Comparison of ENCODE assay signal across 8 cellular contexts in the genomic region with DNA sequence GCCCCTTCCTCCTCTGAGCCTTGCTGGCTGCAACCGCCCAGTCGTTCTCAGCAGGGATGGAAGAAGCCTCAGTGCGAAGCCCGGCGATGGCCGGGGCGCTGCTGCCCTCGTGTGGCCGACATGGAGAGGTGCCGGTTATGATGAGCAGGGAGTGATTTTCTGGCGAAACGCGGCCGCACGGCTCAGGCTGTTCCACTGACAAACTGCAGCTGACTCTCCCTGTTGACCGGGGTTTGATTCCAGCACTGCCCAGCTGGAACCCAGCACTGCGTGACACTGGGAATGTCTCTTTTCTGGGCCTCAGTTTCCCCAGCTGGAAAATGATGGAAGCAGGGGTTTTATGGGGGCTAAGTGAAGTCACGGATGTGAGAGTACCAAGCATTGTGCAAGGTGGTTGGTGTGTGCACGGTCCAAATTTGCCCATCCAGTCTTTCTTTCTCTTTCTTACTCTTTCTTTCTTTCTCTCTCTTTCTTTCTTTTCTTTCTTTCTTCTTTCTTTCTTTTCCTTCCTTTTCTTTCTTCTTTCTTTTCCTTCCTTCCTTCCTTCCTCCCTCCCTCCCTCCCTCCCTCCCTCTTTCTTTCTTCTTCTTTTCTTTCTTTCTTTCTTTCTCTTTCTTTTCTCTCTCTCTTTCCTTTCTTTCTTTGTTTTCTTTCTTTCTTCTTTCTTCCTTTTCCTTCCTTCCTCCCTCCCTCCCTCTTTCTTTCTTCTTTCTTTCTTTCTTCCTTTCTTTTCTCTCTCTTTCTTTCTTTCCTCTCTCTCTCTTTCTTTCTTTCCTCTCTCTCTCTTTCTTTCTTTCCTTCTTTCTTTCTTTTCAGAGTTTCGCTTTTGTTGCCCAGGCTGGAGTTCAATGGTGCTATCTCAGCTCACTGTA. TPM values are rescaled to one million over a fixed set of nuclear protein-coding genes. Genes with fewer than 3 reads are reported as not detected.
DNase-seq lines count a peak whose midpoint lies in the region; ATAC-seq, FAIRE-seq and TF ChIP-seq lines count a peak whose summit lies in the region.

No MANE protein-coding gene starts in this region.

- no peaks in the 10 kb centered on the region for H4K20me1 ChIP-seq in GM12878 (ENCODE audit: control insufficient read depth, insufficient read depth)

- no TSS peak for BruUV-seq in GM12878 (replicated peaks; lab: Mats Ljungman, UMichigan)

- H3K9ac ChIP-seq in GM12878 (ENCODE audit: control insufficient read depth, insufficient read depth, low read length): no peak overlapping the region

- ATAC-seq in GM12878 (peak; percentile 97), GM18511 (IDR thresholded peaks at IDR 0.05; ENCODE audit: unreplicated experiment) (no peak)

- intact Hi-C loops in GM12878 (cut with micrococcal nuclease; ENCODE audit: unreplicated experiment): loop anchor here (1.0 kb wide), 2 partner anchors 112 to 155 kb away; no protein-coding TSS in a partner anchor

- H2AFZ ChIP-seq in GM12878 (ENCODE audit: control insufficient read depth, low read depth, low read length): no peak overlapping the region

- RAD21 ChIA-PET in GM12878 (lab: Charles Lee; ENCODE audit: unreplicated experiment): interaction anchor here (1.0 kb wide), 1 partner anchor 12 kb away, joined by 3 read pairs; no protein-coding TSS in a partner anchor

- no peaks in the 10 kb centered on the region for H3K36me3 ChIP-seq in GM12878 (ENCODE audit: control insufficient read depth in 2 of 2, insufficient read depth in 2 of 2, low read length in 1 of 2)
- H3K36me3 ChIP-seq in small intestine (ENCODE audit: control insufficient read depth in 2 of 2, insufficient read depth in 2 of 2, low read length in 2 of 2): no peaks in the 10 kb centered on the region

- SMC1A ChIA-PET in GM12878 (lab: Charles Lee; ENCODE audit: uncharacterized antibody, unreplicated experiment): interaction anchor here (0.9 to 2.6 kb wide), 2 partner anchors 113 to 161 kb away, joined by 3 to 12 read pairs; no protein-coding TSS in a partner anchor

- POLR2A ChIA-PET in GM12878 (lab: Charles Lee): interaction anchor here (0.7 kb wide), 1 partner anchor 227 kb away, joined by 3 read pairs; no protein-coding TSS in a partner anchor

- no peaks in the 10 kb centered on the region for H3K9me3 ChIP-seq in GM12878 (replicated peaks; ENCODE audit: control insufficient read depth, insufficient read depth, low read length)
- H3K9me3 ChIP-seq in small intestine (ENCODE audit: control insufficient read depth, low read depth): no peaks in the 10 kb centered on the region

- 6% methylated on average over 20 of the region's 20 CpGs for WGBS in GM12878 (ENCODE audit: insufficient coverage, insufficient replicate concordance, low lambda C conversion rate, missing lambda C conversion rate)
- WGBS in small intestine, 3 donors: 6 to 9% (median 8%) methylated on average over 19 to 20 of the region's 20 CpGs

- TF ChIP-seq EP300 in GM12878 (IDR thresholded peaks at IDR 0.05; ENCODE audit: borderline replicate concordance in 1 of 2, control insufficient read depth in 1 of 2, low read depth in 2 of 2, low read length in 2 of 2): no peak

- peak; percentile 87 to 94 (median 92); a peak in 5 of 6 replicates for TF ChIP-seq CTCF in GM12878 (IDR thresholded peaks at IDR 0.05 in 2 of 3, conservative IDR thresholded peaks at IDR 0.05 in 1 of 3; ENCODE audit: control insufficient read depth in 2 of 3, extremely low read depth in 1 of 3, insufficient read depth in 1 of 3, low read depth in 3 of 3, low read length in 3 of 3)

- CTCF ChIA-PET in GM12878 (lab: Yijun Ruan, JAX): interaction anchor here (0.8 to 8.7 kb wide), 6 partner anchors 19 to 155 kb away, joined by 3 to 72 read pairs (median 6); no protein-coding TSS in a partner anchor

- H3K27me3 ChIP-seq in GM12878 (replicated peaks in 1 of 2; ENCODE audit: control insufficient read depth in 2 of 2, insufficient read depth in 2 of 2, low read length in 1 of 2) (peaks cover 0 to 3% of the 10 kb centered on the region in 2 experiments; a peak in 3 of 4 replicates), small intestine (ENCODE audit: control insufficient read depth in 2 of 2, insufficient read depth in 2 of 2, low read length in 2 of 2) (peaks cover 0 to 3% of the 10 kb centered on the region in 2 donors)

- no peaks in the 10 kb centered on the region for H3K79me2 ChIP-seq in GM12878 (ENCODE audit: control insufficient read depth, insufficient read depth, low read length)

- H3K4me3 ChIP-seq in GM12878 (no peak overlapping the region), small intestine (ENCODE audit: low read depth in 1 of 2, low read length in 2 of 2) (no peak overlapping the region)

- H3K27ac ChIP-seq in GM12878 (ENCODE audit: control insufficient read depth, insufficient read depth): no peak overlapping the region
- H3K27ac ChIP-seq in small intestine (ENCODE audit: low read depth in 1 of 2, low read length in 1 of 2): no peak overlapping the region

- FAIRE-seq in GM19239 (lab: Jason Lieb, UNC) (peak; percentile 87), GM12878 (lab: Jason Lieb, UNC) (peak; percentile 18), small intestine (lab: Jason Lieb, UNC) (no peak)

- H3K4me2 ChIP-seq in GM12878 (ENCODE audit: control insufficient read depth, insufficient read depth): no peak overlapping the region

- H3K4me1 ChIP-seq in GM12878 (ENCODE audit: control insufficient read depth, insufficient read depth, low read length) (peaks cover 4% of the 10 kb centered on the region; the same call in 1 of the 2 replicates), small intestine (ENCODE audit: control insufficient read depth in 2 of 2, insufficient read depth in 1 of 2, low read depth in 1 of 2, low read length in 1 of 2) (no peaks in the 10 kb centered on the region)

- peak; percentile 92 for DNase-seq in AG08395 (ENCODE audit: low spot score)
- peak; percentile 74 for DNase-seq in GM19239 (ENCODE audit: insufficient read length, low spot score)
- peak; percentile 52 for DNase-seq in NCI-H2029 (lab: John Stamatoyannopoulos, UW)
- peak; percentile 81 for DNase-seq in UCSD-AML1 (lab: John Stamatoyannopoulos, UW; ENCODE audit: unreplicated experiment)
- DNase-seq in GM12878 (ENCODE audit: low read depth, low spot score): no peak
- DNase-seq in hypothalamus (lab: John Stamatoyannopoulos, UW): peak in 48 of 51 donors; percentile 17 to 84 (median 62)
- peak; percentile 69 for DNase-seq in small intestine

- in situ Hi-C loops in GM12878 (cut with MboI): no loop called here

- TF ChIP-seq POLR2A in GM12878 (IDR thresholded peaks at IDR 0.05; ENCODE audit: low read depth, low read length): no peak

- TF ChIP-seq RAD21 in GM12878 (IDR thresholded peaks at IDR 0.05; ENCODE audit: insufficient read depth, low read depth, low read length): peak; percentile 96

TF ChIP-seq in GM12878, 131 proteins besides CTCF, POLR2A, EP300 and RAD21 (continues in another document):
- no peak for TF ChIP-seq TCF7 (IDR thresholded peaks at IDR 0.05; ENCODE audit: borderline replicate concordance)
- TF ChIP-seq BCL11A (IDR thresholded peaks at IDR 0.05; ENCODE audit: low read depth, low read length): no peak
- TF ChIP-seq NFIC (IDR thresholded peaks at IDR 0.05; ENCODE audit: low read depth, low read length): no peak
- no peak for TF ChIP-seq GATAD2B (conservative IDR thresholded peaks at IDR 0.05; ENCODE audit: low read depth)
- 0 out of 3 replicates have a peak, but pooled peaks have one; percentile 27 for TF ChIP-seq POU2F2 (IDR thresholded peaks at IDR 0.05; ENCODE audit: borderline replicate concordance, low read depth, low read length)
- no peak for TF ChIP-seq ASH2L (IDR thresholded peaks at IDR 0.05; ENCODE audit: borderline replicate concordance, low read depth)
- TF ChIP-seq SREBF2 (IDR thresholded peaks at IDR 0.05; ENCODE audit: low read length): no peak
- peak; percentile 92 for TF ChIP-seq SMC3 (IDR thresholded peaks at IDR 0.05; ENCODE audit: borderline replicate concordance, low read length)
- TF ChIP-seq ZNF384 (IDR thresholded peaks at IDR 0.05; ENCODE audit: borderline replicate concordance, low read depth, low read length): no peak
- no peak for TF ChIP-seq LARP7 (IDR thresholded peaks at IDR 0.05)

RNA-seq across cellular contexts. Expression of a gene that starts 25.8 kb away (rescaled TPM):
- not detected in 2 replicates for total RNA-seq in GM12878 (2013; cell fraction: nucleolus; rRNA removed)
- 0.11 TPM in 1 of 2 replicates, not detected in the other for total RNA-seq in GM12878 (2014; rRNA removed)
- total RNA-seq in GM12878 (2014; rRNA removed; fragmentation: Illumina TruSeq; extraction: Trizol): not detected in 2 replicates
- total RNA-seq in GM12878 (2021): not detected in 2 replicates
- not detected for polyA plus RNA-seq in GM12878 (2011; ENCODE audit: low read depth)
- polyA plus RNA-seq in GM12878 (2011; rRNA removed): not detected in 2 replicates
- not detected in 2 replicates for polyA plus RNA-seq in GM12878 (2011; cell fraction: cytosol; rRNA removed)
- polyA plus RNA-seq in GM12878 (2011; cell fraction: nucleus; rRNA removed): not detected in 2 replicates
- not detected in 2 replicates for polyA plus RNA-seq in GM12878 (2012)
- not detected in 2 replicates for polyA plus RNA-seq in GM12878 (2014; fragmentation: Illumina TruSeq; extraction: Trizol)
- not detected for polyA plus RNA-seq in GM12878 (2014; fragmentation: Nextera tagmentation; extraction: Ambion mirVana)
- not detected in 2 replicates for polyA plus RNA-seq in GM12878 (2014; rRNA removed)
- not detected for polyA plus RNA-seq in GM12878 (2016; fragmentation: Nextera tagmentation; extraction: Ambion mirVana)
- polyA minus RNA-seq in GM12878 (2011; rRNA and poly(A)+ RNA removed): not detected in 2 replicates
- not detected in 2 replicates for polyA minus RNA-seq in GM12878 (2011; cell fraction: cytosol; rRNA and poly(A)+ RNA removed)
- polyA minus RNA-seq in GM12878 (2011; cell fraction: nucleus; rRNA and poly(A)+ RNA removed): not detected in 2 replicates
- 1 to 10 TPM in 1 of 3 donors, under 1 TPM in 1, not detected in 1; 0.01 to 1.4 TPM for polyA plus RNA-seq in small intestine

RNA-seq across cellular contexts. Expression of a gene that starts 42.8 kb away (rescaled TPM):
- not detected in 2 replicates for total RNA-seq in GM12878 (2013; cell fraction: nucleolus; rRNA removed)
- total RNA-seq in GM12878 (2014; rRNA removed): not detected in 2 replicates
- not detected in 2 replicates for total RNA-seq in GM12878 (2014; rRNA removed; fragmentation: Illumina TruSeq; extraction: Trizol)
- not detected in 2 replicates for total RNA-seq in GM12878 (2021)
- not detected for polyA plus RNA-seq in GM12878 (2011; ENCODE audit: low read depth)
- polyA plus RNA-seq in GM12878 (2011; rRNA removed): not detected in 2 replicates
- polyA plus RNA-seq in GM12878 (2011; cell fraction: cytosol; rRNA removed): not detected in 2 replicates
- polyA plus RNA-seq in GM12878 (2011; cell fraction: nucleus; rRNA removed): 0.01 and 0.23 TPM in 2 replicates
- not detected in 2 replicates for polyA plus RNA-seq in GM12878 (2012)
- polyA plus RNA-seq in GM12878 (2014; fragmentation: Illumina TruSeq; extraction: Trizol): not detected in 2 replicates
- polyA plus RNA-seq in GM12878 (2014; fragmentation: Nextera tagmentation; extraction: Ambion mirVana): not detected
- polyA plus RNA-seq in GM12878 (2014; rRNA removed): 0.01 TPM in 1 of 2 replicates, not detected in the other
- polyA plus RNA-seq in GM12878 (2016; fragmentation: Nextera tagmentation; extraction: Ambion mirVana): not detected
- not detected in 2 replicates for polyA minus RNA-seq in GM12878 (2011; rRNA and poly(A)+ RNA removed)
- not detected in 2 replicates for polyA minus RNA-seq in GM12878 (2011; cell fraction: cytosol; rRNA and poly(A)+ RNA removed)
- not detected in 2 replicates for polyA minus RNA-seq in GM12878 (2011; cell fraction: nucleus; rRNA and poly(A)+ RNA removed)
- 1 to 10 TPM in 1 of 3 donors, under 1 TPM in 2; 0.45 to 5.4 (median 0.54) TPM for polyA plus RNA-seq in small intestine
